Comparison of ENCODE assay signal across 1 cellular context in genomic region chr1:17290553-17290952, GRCh38.
TF ChIP-seq lines count a peak whose summit lies in the region.

No MANE protein-coding gene starts in this region.

TF ChIP-seq in K562, 482 proteins besides CTCF, POLR2A, EP300 and RAD21:
- TF ChIP-seq OTX1 (CRISPR knock-in tag; IDR thresholded peaks at IDR 0.05) (no peak), HES1 (IDR thresholded peaks at IDR 0.05; ENCODE audit: low read depth) (no peak), RBM25 (IDR thresholded peaks at IDR 0.05; ENCODE audit: low read depth, low read length, severe bottlenecking) (peak; percentile 91)
